In genomic region chr4:45692131-45692530, GRCh38 we compare ENCODE assay signal across 27 cellular contexts.
"Had no signal": no experiment of that assay in that cellular context is flagged by ENCODE, and none has a peak within 500 bp of the region (broad histone marks: within the 10 kb centered on the region; RNA-seq: fewer than 3 reads in every experiment).

No MANE protein-coding gene starts in this region.

- H3K4me1 ChIP-seq: esophagus muscularis mucosa, foreskin keratinocyte, heart right ventricle, left lung, psoas muscle, sigmoid colon, spleen, upper lobe of left lung, uterus had no signal

- H3K27ac ChIP-seq: dorsolateral prefrontal cortex, epithelial cell of prostate, esophagus muscularis mucosa, foreskin keratinocyte, heart right ventricle, left lung, ovary, psoas muscle, sigmoid colon, spleen, thoracic aorta, tibial nerve, upper lobe of left lung, uterus had no signal

- H3K36me3 ChIP-seq: esophagus muscularis mucosa, heart right ventricle, left lung, ovary, sigmoid colon, spleen, thoracic aorta, tibial nerve, upper lobe of left lung, uterus had no signal

- H3K27me3 ChIP-seq: dorsolateral prefrontal cortex, esophagus muscularis mucosa, foreskin keratinocyte, heart right ventricle, left lung, ovary, sigmoid colon, spleen, tibial nerve, upper lobe of left lung, uterus had no signal

- DNase-seq: dorsolateral prefrontal cortex; effector CD4-positive, alpha-beta T cell; foreskin keratinocyte; glutamatergic neuron; heart right ventricle; hippocampal formation; left cardiac atrium; left lung; mesenchymal stem cell; naive thymus-derived CD8-positive, alpha-beta T cell; nephron progenitor cell; occipital lobe; ovary; posterior cingulate gyrus; psoas muscle; right cardiac atrium; sigmoid colon; spleen; stimulated activated CD4-positive, alpha-beta T cell treated with anti-CD3 and anti-CD28 coated beads, Interleukin-15, amount 100 ng/mL, for 24 hours; stimulated activated CD4-positive, alpha-beta T cell treated with anti-CD3 and anti-CD28 coated beads, Interleukin-2, amount 100 ng/mL, for 48 hours; stimulated activated naive B cell treated with anti-CD40 and anti-IgM and Interleukin-4, amounts not matched to agents 10 μg/mL and 1 μg/mL and 100 μg/mL, for 72 hours; upper lobe of left lung; uterus had no signal

- ATAC-seq: foreskin keratinocyte; heart right ventricle; left cardiac atrium; naive thymus-derived CD8-positive, alpha-beta T cell; psoas muscle; right cardiac atrium; stimulated activated naive B cell treated with anti-CD40 and anti-IgM and Interleukin-4, amounts not matched to agents 10 μg/mL and 1 μg/mL and 100 μg/mL, for 72 hours had no signal

- H3K4me3 ChIP-seq: dorsolateral prefrontal cortex, esophagus muscularis mucosa, heart right ventricle, left lung, ovary, psoas muscle, sigmoid colon, spleen, thoracic aorta, tibial nerve, upper lobe of left lung, uterus had no signal
